In genomic region chr17:74840989-74841666, GRCh38 we compare ENCODE assay signal across 9 cellular contexts. TPM values are rescaled to one million over a fixed set of nuclear protein-coding genes. Genes with fewer than 3 reads are reported as not detected.
DNase-seq lines count a peak whose midpoint lies in the region; ATAC-seq and TF ChIP-seq lines count a peak whose summit lies in the region.
"Had no signal": no experiment of that assay in that cellular context is flagged by ENCODE, and none has a peak within 500 bp of the region (broad histone marks: within the 10 kb centered on the region; RNA-seq: fewer than 3 reads in every experiment).

No MANE protein-coding gene starts in this region.

- no peak for TF ChIP-seq POLR2A in Peyer's patch (IDR thresholded peaks at IDR 0.05)

- intact Hi-C loops in CD8-positive, alpha-beta T cell (cut with DNase I, micrococcal nuclease), result no loop called here

- POLR2A ChIA-PET in CD8-positive, alpha-beta T cell (lab: Charles Lee), result no interaction called here

- H3K27ac Mint-ChIP-seq in nephron progenitor cell, result peak overlapping the region; percentile 13
- no peak overlapping the region for H3K27ac Mint-ChIP-seq in CD8-positive, alpha-beta T cell

- TF ChIP-seq CTCF in Peyer's patch (IDR thresholded peaks at IDR 0.05) (no peak), fibroblast of the aortic adventitia (IDR thresholded peaks at IDR 0.05; ENCODE audit: insufficient read depth, low read length) (no peak), nephron progenitor cell (IDR thresholded peaks at IDR 0.05) (no peak)
- TF ChIP-seq CTCF in CD8-positive, alpha-beta T cell (IDR thresholded peaks at IDR 0.05), result no peak

- H3K9me3 ChIP-seq in BLaER1, result no peaks in the 10 kb centered on the region
- no peaks in the 10 kb centered on the region for H3K9me3 ChIP-seq in Peyer's patch
- no peaks in the 10 kb centered on the region for H3K9me3 ChIP-seq in CD8-positive, alpha-beta T cell (ENCODE audit: low read length)

- H3K9ac ChIP-seq in BLaER1, result peak overlapping the region; percentile 51; the same call in 1 of the 2 replicates
- H3K9ac ChIP-seq: parathyroid adenoma had no signal

- H3K4me1 ChIP-seq in BLaER1 (peaks cover 72% of the 10 kb centered on the region), Peyer's patch (peaks cover 0 to 26% (median 16%) of the 10 kb centered on the region in 4 donors)
- H3K4me1 ChIP-seq in CD8-positive, alpha-beta T cell (ENCODE audit: insufficient read depth, low read length), result no peaks in the 10 kb centered on the region
- H3K4me1 ChIP-seq: parathyroid adenoma had no signal

- peak overlapping the region; percentile 39 for H3K4me3 Mint-ChIP-seq in nephron progenitor cell
- no peak overlapping the region for H3K4me3 Mint-ChIP-seq in CD8-positive, alpha-beta T cell

- DNase-seq in Peyer's patch, result peak in 2 of 3 donors; percentile 36 to 67
- DNase-seq in fibroblast of the aortic adventitia (ENCODE audit: low read depth), result peak; percentile 51
- no peak for DNase-seq in nephron progenitor cell
- no peak for DNase-seq in activated T-cell treated with anti-CD3 and anti-CD28 coated beads, Interleukin-2, amount 50 U/mL, for 1 hour
- no peak for DNase-seq in NCI-H1105 treated with DMSO at 0.1 percent for 48 hours (lab: John Stamatoyannopoulos, UW)
- no peak for DNase-seq in CD8-positive, alpha-beta T cell

- ATAC-seq in HG03039 (IDR thresholded peaks at IDR 0.05; ENCODE audit: unreplicated experiment), result no peak
- ATAC-seq in CD8-positive, alpha-beta T cell, result no peak

- peak overlapping the region; percentile 68 for H3K27ac ChIP-seq in BLaER1
- H3K27ac ChIP-seq in Peyer's patch, result peak overlapping the region in 2 of 4 donors; percentile 15 to 17
- no peak overlapping the region for H3K27ac ChIP-seq in CD8-positive, alpha-beta T cell (ENCODE audit: low read depth, low read length)
- H3K27ac ChIP-seq: parathyroid adenoma had no signal

- peak overlapping the region; percentile 100 for H3K4me2 ChIP-seq in BLaER1

- H4K20me1 ChIP-seq in BLaER1, result peaks cover 15% of the 10 kb centered on the region

- peaks cover 7% of the 10 kb centered on the region; the same call in 1 of the 2 replicates for H3K36me3 ChIP-seq in BLaER1
- H3K36me3 ChIP-seq in Peyer's patch, result no peaks in the 10 kb centered on the region
- H3K36me3 ChIP-seq in CD8-positive, alpha-beta T cell (ENCODE audit: insufficient read depth, low read length), result no peaks in the 10 kb centered on the region

- H3K9me3 Mint-ChIP-seq in nephron progenitor cell, result no peaks in the 10 kb centered on the region
- H3K9me3 Mint-ChIP-seq in CD8-positive, alpha-beta T cell, result no peaks in the 10 kb centered on the region

- H3K27me3 ChIP-seq in BLaER1 (peaks cover 23% of the 10 kb centered on the region), Peyer's patch (peaks cover 0 to 4% of the 10 kb centered on the region in 2 donors)
- H3K27me3 ChIP-seq in CD8-positive, alpha-beta T cell (ENCODE audit: insufficient read depth, low read length), result no peaks in the 10 kb centered on the region

- CTCF ChIA-PET in CD8-positive, alpha-beta T cell (lab: Charles Lee), result interaction anchor here (1.2 to 1.6 kb wide), 3 partner anchors 19 to 184 kb away, joined by 3 to 4 read pairs (median 4); no protein-coding TSS in a partner anchor

- H3K4me1 Mint-ChIP-seq in nephron progenitor cell, result peaks cover 56% of the 10 kb centered on the region
- peaks cover 19% of the 10 kb centered on the region for H3K4me1 Mint-ChIP-seq in CD8-positive, alpha-beta T cell (ENCODE audit: low read depth)

- H3K36me3 Mint-ChIP-seq in nephron progenitor cell (ENCODE audit: low read depth), result peaks cover 15% of the 10 kb centered on the region
- H3K36me3 Mint-ChIP-seq in CD8-positive, alpha-beta T cell, result peaks cover 21% of the 10 kb centered on the region

- H3K4me3 ChIP-seq in BLaER1 (peak overlapping the region; percentile 40), Peyer's patch (no peak overlapping the region), fibroblast of the aortic adventitia (ENCODE audit: low read depth, low read length) (no peak overlapping the region)
- H3K4me3 ChIP-seq in CD8-positive, alpha-beta T cell (ENCODE audit: low read depth, low read length), result no peak overlapping the region

- H3K27me3 Mint-ChIP-seq in nephron progenitor cell (ENCODE audit: low read depth, poor library complexity), result peaks cover 50% of the 10 kb centered on the region
- peaks cover 11% of the 10 kb centered on the region for H3K27me3 Mint-ChIP-seq in CD8-positive, alpha-beta T cell (ENCODE audit: low read depth)

RNA-seq across cellular contexts. Expression of gene GRIN2C, which starts 18.6 kb away (rescaled TPM):
- total RNA-seq in Peyer's patch, result 1 to 10 TPM in 1 of 4 donors, under 1 TPM in 1, not detected in 2; 0.13 to 2.7 TPM
- under 0.01 TPM in 1 of 2 replicates, not detected in the other for total RNA-seq in fibroblast of the aortic adventitia (ENCODE audit: low replicate concordance)
- total RNA-seq in CD8-positive, alpha-beta T cell, result not detected

RNA-seq across cellular contexts. Expression of gene FDXR, which starts 31.7 kb away (rescaled TPM):
- total RNA-seq in Peyer's patch (10 to 100 TPM in 3 of 4 donors, 1 to 10 TPM in 1; 1.7 to 16.1 (median 13.1) TPM), fibroblast of the aortic adventitia (ENCODE audit: low replicate concordance) (14.7 and 113 TPM in 2 replicates)
- 1 to 10 TPM; 3.7 to 3.8 TPM for total RNA-seq in CD8-positive, alpha-beta T cell

RNA-seq across cellular contexts. Expression of gene FADS6, which starts 52.3 kb away (rescaled TPM):
- total RNA-seq in Peyer's patch (100 to 1,000 TPM in 1 of 4 donors, 10 to 100 TPM in 2, not detected in 1; 79.9 to 161 (median 82.1) TPM), fibroblast of the aortic adventitia (ENCODE audit: low replicate concordance) (not detected in 2 replicates)
- not detected for total RNA-seq in CD8-positive, alpha-beta T cell

Comparison
In these comparisons a context has a peak if more than half of its experiments do, and no peak if none do; other contexts are left out.
1. DNase-seq: peak in Peyer's patch (2 of 3) and fibroblast of the aortic adventitia (single experiment); none in nephron progenitor cell (single experiment), activated T-cell treated with anti-CD3 and anti-CD28 coated beads, Interleukin-2, amount 50 U/mL, for 1 hour (single experiment), NCI-H1105 treated with DMSO at 0.1 percent for 48 hours (single experiment) and CD8-positive, alpha-beta T cell (0 of 7).